ENCODE assay signal across 22 cellular contexts in the genomic region with DNA sequence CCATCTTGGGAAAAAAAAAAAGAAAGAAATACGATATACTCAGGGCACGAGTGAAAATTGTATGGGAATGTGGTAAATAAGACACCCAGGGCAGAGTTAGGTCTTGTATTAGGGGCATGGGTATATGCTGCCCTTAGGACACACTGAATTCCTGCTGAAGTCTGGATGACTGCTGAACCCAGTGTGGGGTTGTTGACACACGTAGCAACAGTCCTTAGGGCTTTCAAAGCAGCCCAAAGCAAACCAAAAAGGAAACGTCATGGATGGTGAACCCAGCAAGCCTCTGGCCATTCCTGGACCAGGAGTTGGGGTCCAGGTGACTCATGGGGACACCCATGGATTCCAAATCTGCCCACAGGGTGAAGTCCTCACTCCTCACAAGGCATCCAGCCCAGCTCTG. TPM values are rescaled to one million over a fixed set of nuclear protein-coding genes. Genes with fewer than 3 reads are reported as not detected.
"Had no signal": no experiment of that assay in that cellular context is flagged by ENCODE, and none has a peak within 500 bp of the region (broad histone marks: within the 10 kb centered on the region; RNA-seq: fewer than 3 reads in every experiment).

No MANE protein-coding gene starts in this region.

- H3K4me1 Mint-ChIP-seq: activated B cell treated with CpG ODN at 0.5 μM for 24 hours; activated CD4-positive, alpha-beta T cell treated with anti-CD3 and anti-CD28 coated beads for 36 hours had no signal

- H3K27ac Mint-ChIP-seq: activated B cell treated with CpG ODN at 0.5 μM for 24 hours; activated CD4-positive, alpha-beta T cell treated with anti-CD3 and anti-CD28 coated beads for 36 hours; activated naive CD4-positive, alpha-beta T cell treated with anti-CD3 and anti-CD28 coated beads for 36 hours; endodermal cell; nephron progenitor cell had no signal

- H3K4me3 ChIP-seq: left ventricle myocardium inferior had no signal

- H3K4me3 Mint-ChIP-seq: activated B cell treated with CpG ODN at 0.5 μM for 24 hours; activated CD4-positive, alpha-beta T cell treated with anti-CD3 and anti-CD28 coated beads for 36 hours; activated naive CD4-positive, alpha-beta T cell treated with anti-CD3 and anti-CD28 coated beads for 36 hours; activated T-cell treated with anti-CD3 and anti-CD28 coated beads, Interleukin-2, amount 50 U/mL, for 4 hours; endodermal cell; nephron progenitor cell had no signal

- H3K9me3 Mint-ChIP-seq: activated B cell treated with CpG ODN at 0.5 μM for 24 hours; activated naive CD4-positive, alpha-beta T cell treated with anti-CD3 and anti-CD28 coated beads for 36 hours; activated T-cell treated with anti-CD3 and anti-CD28 coated beads, Interleukin-2, amount 50 U/mL, for 4 hours; endodermal cell; nephron progenitor cell had no signal

- H3K9me3 ChIP-seq: left ventricle myocardium inferior had no signal

- DNase-seq: activated B cell treated with CpG ODN at 0.5 μM for 24 hours; activated CD4-positive, alpha-beta T cell treated with anti-CD3 and anti-CD28 coated beads for 36 hours; activated CD4-positive, alpha-beta T cell treated with anti-CD3 and anti-CD28 coated beads, Interleukin-2, amount 50 U/mL, for 4 hours; activated CD8-positive, alpha-beta memory T cell treated with anti-CD3 and anti-CD28 coated beads for 24 hours; activated CD8-positive, alpha-beta memory T cell treated with anti-CD3 and anti-CD28 coated beads, Interleukin-2, amount 50 U/mL, for 4 hours; activated effector memory CD4-positive, alpha-beta T cell treated with Interleukin-2 at 50 U/mL for 16 hours; activated naive CD4-positive, alpha-beta T cell treated with anti-CD3 and anti-CD28 coated beads for 36 hours; activated T-cell treated with anti-CD3 and anti-CD28 coated beads, Interleukin-2, amount 50 U/mL, for 4 hours; amygdala; cerebellar nuclear complex; cortex of kidney; foreskin keratinocyte; kidney glomerular epithelial cell; left ventricle myocardium inferior; midbrain; nephron progenitor cell; nucleus accumbens; stimulated activated CD4-positive, alpha-beta T cell treated with anti-CD3 and anti-CD28 coated beads, Interleukin-4, amount 100 ng/mL, for 4 hours; stimulated activated naive CD8-positive, alpha-beta T cell treated with anti-CD3 and anti-CD28 coated beads, Interleukin-15, Interleukin-2, amounts not matched to agents 100 U/mL and 50 U/mL, for 24 hours; T-helper 1 cell; T-helper 9 cell had no signal

- ATAC-seq: activated CD4-positive, alpha-beta T cell treated with anti-CD3 and anti-CD28 coated beads for 36 hours; activated T-cell treated with anti-CD3 and anti-CD28 coated beads, Interleukin-2, amount 50 U/mL, for 4 hours; foreskin keratinocyte; stimulated activated naive CD8-positive, alpha-beta T cell treated with anti-CD3 and anti-CD28 coated beads, Interleukin-15, Interleukin-2, amounts not matched to agents 100 U/mL and 50 U/mL, for 24 hours had no signal

- H3K27me3 Mint-ChIP-seq: activated B cell treated with CpG ODN at 0.5 μM for 24 hours; activated CD4-positive, alpha-beta T cell treated with anti-CD3 and anti-CD28 coated beads for 36 hours had no signal

RNA-seq across cellular contexts. Expression of a gene that starts 27.1 kb away (rescaled TPM):
- total RNA-seq: activated B cell treated with CpG ODN at 0.5 μM for 24 hours; activated naive CD4-positive, alpha-beta T cell treated with anti-CD3 and anti-CD28 coated beads for 36 hours had no signal
